In genomic region chr18:78482378-78482777, GRCh38 we compare ENCODE assay signal across 3 cellular contexts.
"Had no signal": no experiment of that assay in that cellular context is flagged by ENCODE, and none has a peak within 500 bp of the region (broad histone marks: within the 10 kb centered on the region; RNA-seq: fewer than 3 reads in every experiment).

No MANE protein-coding gene starts in this region.

- DNase-seq: GDM1, GF-D8 had no signal

- ATAC-seq: GM12878 had no signal

- H3K4me3 ChIP-seq: GM12878 had no signal
